8 cellular contexts compared by ENCODE assay signal in genomic region chr2:160210599-160211138, GRCh38. TPM values are rescaled to one million over a fixed set of nuclear protein-coding genes. Genes with fewer than 3 reads are reported as not detected.
DNase-seq lines count a peak whose midpoint lies in the region; ATAC-seq and TF ChIP-seq lines count a peak whose summit lies in the region.

No MANE protein-coding gene starts in this region.

- no peaks in the 10 kb centered on the region for H3K9me3 ChIP-seq in CD4-positive, alpha-beta T cell (ENCODE audit: control insufficient read depth, low read length)
- no peaks in the 10 kb centered on the region for H3K9me3 ChIP-seq in cardiac muscle cell (ENCODE audit: low read depth)
- no peaks in the 10 kb centered on the region for H3K9me3 ChIP-seq in gastrocnemius medialis

- H3K4me1 Mint-ChIP-seq in CD4-positive, alpha-beta T cell (ENCODE audit: low read depth) = peaks cover 6% of the 10 kb centered on the region
- peaks cover 18% of the 10 kb centered on the region for H3K4me1 Mint-ChIP-seq in activated T-helper 2 cell treated with anti-CD3 and anti-CD28 coated beads, Interferon-gamma antibody, Interleukin-2, Interleukin-4, amounts not matched to agents 10 μg/mL and 5 μg/mL and 100 μg/mL, durations not matched to agents 14 hours and 24 hours and 36 hours (ENCODE audit: low read depth)

- CTCF ChIA-PET in CD4-positive, alpha-beta T cell (lab: Charles Lee) = interaction anchor here (1.3 to 1.6 kb wide), 3 partner anchors 15 to 113 kb away, joined by 3 to 6 read pairs (median 3); no protein-coding TSS in a partner anchor

- TF ChIP-seq CTCF in CD4-positive, alpha-beta T cell (IDR thresholded peaks at IDR 0.05) = peak; percentile 84
- peak; percentile 96 for TF ChIP-seq CTCF in cardiac muscle cell (IDR thresholded peaks at IDR 0.05; ENCODE audit: low read depth, low read length)
- TF ChIP-seq CTCF in gastrocnemius medialis (IDR thresholded peaks at IDR 0.05 in 4 of 5, conservative IDR thresholded peaks at IDR 0.05 in 1 of 5) = peak; percentile 44 to 70 (median 64)

- in situ Hi-C loops in gastrocnemius medialis (cut with MboI; ENCODE audit: low sequenced_read_pairs in 4 of 4) = no loop called here

- H3K4me3 ChIP-seq in cardiac muscle cell (no peak overlapping the region), gastrocnemius medialis (no peak overlapping the region)

- no peak overlapping the region for H3K4me3 Mint-ChIP-seq in CD4-positive, alpha-beta T cell
- no peak overlapping the region for H3K4me3 Mint-ChIP-seq in activated T-helper 2 cell treated with anti-CD3 and anti-CD28 coated beads, Interferon-gamma antibody, Interleukin-2, Interleukin-4, amounts not matched to agents 10 μg/mL and 5 μg/mL and 100 μg/mL, durations not matched to agents 14 hours and 24 hours and 36 hours (ENCODE audit: low read depth)

- ATAC-seq in CD4-positive, alpha-beta T cell (ENCODE audit: poor library complexity) = peak; percentile 90
- peak; percentile 95 for ATAC-seq in GM19043 (IDR thresholded peaks at IDR 0.05; ENCODE audit: low read depth, unreplicated experiment)
- ATAC-seq in HG03139 (IDR thresholded peaks at IDR 0.05; ENCODE audit: unreplicated experiment) = peak; percentile 91
- peak in 1 of 2 donors; percentile 47 for ATAC-seq in gastrocnemius medialis

- peaks cover 12% of the 10 kb centered on the region for H3K4me1 ChIP-seq in cardiac muscle cell (ENCODE audit: low read depth)
- H3K4me1 ChIP-seq in gastrocnemius medialis = peaks cover 49 to 60% of the 10 kb centered on the region in 2 donors

- H3K36me3 ChIP-seq in cardiac muscle cell = no peaks in the 10 kb centered on the region
- no peaks in the 10 kb centered on the region for H3K36me3 ChIP-seq in gastrocnemius medialis

- no peak overlapping the region for H3K27ac ChIP-seq in CD4-positive, alpha-beta T cell (ENCODE audit: low read depth, low read length)
- H3K27ac ChIP-seq in cardiac muscle cell (no peak overlapping the region), gastrocnemius medialis (peak overlapping the region; percentile 39 to 88 (median 83))

- TF ChIP-seq POLR2A in gastrocnemius medialis (IDR thresholded peaks at IDR 0.05) = no peak

- no peak overlapping the region for H3K27ac Mint-ChIP-seq in CD4-positive, alpha-beta T cell
- H3K27ac Mint-ChIP-seq in activated T-helper 2 cell treated with anti-CD3 and anti-CD28 coated beads, Interferon-gamma antibody, Interleukin-2, Interleukin-4, amounts not matched to agents 10 μg/mL and 5 μg/mL and 100 μg/mL, durations not matched to agents 14 hours and 24 hours and 36 hours = no peak overlapping the region

- H3K36me3 Mint-ChIP-seq in CD4-positive, alpha-beta T cell (ENCODE audit: low read depth) = no peaks in the 10 kb centered on the region
- no peaks in the 10 kb centered on the region for H3K36me3 Mint-ChIP-seq in activated T-helper 2 cell treated with anti-CD3 and anti-CD28 coated beads, Interferon-gamma antibody, Interleukin-2, Interleukin-4, amounts not matched to agents 10 μg/mL and 5 μg/mL and 100 μg/mL, durations not matched to agents 14 hours and 24 hours and 36 hours (ENCODE audit: low read depth)

- POLR2A ChIA-PET in CD4-positive, alpha-beta T cell (lab: Charles Lee) = no interaction called here

- H3K9me3 Mint-ChIP-seq in CD4-positive, alpha-beta T cell = no peaks in the 10 kb centered on the region
- no peaks in the 10 kb centered on the region for H3K9me3 Mint-ChIP-seq in activated T-helper 2 cell treated with anti-CD3 and anti-CD28 coated beads, Interferon-gamma antibody, Interleukin-2, Interleukin-4, amounts not matched to agents 10 μg/mL and 5 μg/mL and 100 μg/mL, durations not matched to agents 14 hours and 24 hours and 36 hours

- no peaks in the 10 kb centered on the region for H3K27me3 ChIP-seq in CD4-positive, alpha-beta T cell (ENCODE audit: control insufficient read depth, insufficient read depth, low read length)
- H3K27me3 ChIP-seq in cardiac muscle cell (no peaks in the 10 kb centered on the region), gastrocnemius medialis (no peaks in the 10 kb centered on the region)

- intact Hi-C loops in CD4-positive, alpha-beta T cell (cut with DNase I, micrococcal nuclease) = loop anchor here (1.0 to 5.0 kb wide), 5 partner anchors 100 to 1310 kb away; no protein-coding TSS in a partner anchor
- intact Hi-C loops in activated T-helper 2 cell treated with anti-CD3 and anti-CD28 coated beads, Interferon-gamma antibody, Interleukin-2, Interleukin-4, amounts not matched to agents 10 μg/mL and 5 μg/mL and 100 μg/mL, durations not matched to agents 14 hours and 24 hours and 36 hours (cut with micrococcal nuclease) = loop anchor here (1.0 kb wide), 1 partner anchor 100 kb away; no protein-coding TSS in a partner anchor
- intact Hi-C loops in gastrocnemius medialis (cut with DNase I; ENCODE audit: low total_unique reads) = no loop called here

- DNase-seq in CD4-positive, alpha-beta T cell = peak; percentile 50 to 73 (median 59)
- DNase-seq in RPMI7951 (ENCODE audit: low read depth) (peak; percentile 80), cardiac muscle cell (ENCODE audit: low read depth in 1 of 2, low spot score in 1 of 2) (peak; percentile 82 to 83), gastrocnemius medialis (peak in 1 of 2 donors; percentile 75), 8988T (no peak)
- peak; percentile 53 for DNase-seq in activated T-helper 2 cell treated with anti-CD3 and anti-CD28 coated beads, Interferon-gamma antibody, Interleukin-2, Interleukin-4, amounts not matched to agents 10 μg/mL and 5 μg/mL and 100 μg/mL, durations not matched to agents 14 hours and 24 hours and 36 hours (ENCODE audit: low spot score)

- H3K27me3 Mint-ChIP-seq in CD4-positive, alpha-beta T cell = no peaks in the 10 kb centered on the region
- H3K27me3 Mint-ChIP-seq in activated T-helper 2 cell treated with anti-CD3 and anti-CD28 coated beads, Interferon-gamma antibody, Interleukin-2, Interleukin-4, amounts not matched to agents 10 μg/mL and 5 μg/mL and 100 μg/mL, durations not matched to agents 14 hours and 24 hours and 36 hours (ENCODE audit: low read depth) = peaks cover 24% of the 10 kb centered on the region

RNA-seq across cellular contexts. Expression of gene ITGB6, which starts 10.6 kb away (rescaled TPM):
- total RNA-seq in CD4-positive, alpha-beta T cell = not detected
- total RNA-seq in RPMI7951 (2014; rRNA removed; shearing (Covaris generic)) = 0.10 and 0.36 TPM in 2 replicates
- total RNA-seq in activated T-helper 2 cell treated with anti-CD3 and anti-CD28 coated beads, Interferon-gamma antibody, Interleukin-2, Interleukin-4, amounts not matched to agents 10 μg/mL and 5 μg/mL and 100 μg/mL, durations not matched to agents 14 hours and 24 hours and 36 hours = not detected in 2 replicates
- total RNA-seq in cardiac muscle cell (0.12 and 0.28 TPM in 2 replicates), gastrocnemius medialis (1 to 10 TPM in 2 of 4 donors, under 1 TPM in 2; 0.81 to 2.8 (median 1.0) TPM)
- 0.31 TPM in 1 of 2 replicates, not detected in the other for polyA plus RNA-seq in cardiac muscle cell

Comparison
In these comparisons a context has a peak if more than half of its experiments do, and no peak if none do; other contexts are left out.
1. H3K27ac ChIP-seq: peak in gastrocnemius medialis (4 of 4); none in CD4-positive, alpha-beta T cell (single experiment) and cardiac muscle cell (single experiment).
2. Peak in every context shown above with its lines, with median percentiles within 50 percentile points of each other: CTCF ChIP-seq.